26 cellular contexts compared by ENCODE assay signal in genomic region chr18:8380926-8381325, GRCh38.
"Had no signal": no experiment of that assay in that cellular context is flagged by ENCODE, and none has a peak within 500 bp of the region (broad histone marks: within the 10 kb centered on the region; RNA-seq: fewer than 3 reads in every experiment).

No MANE protein-coding gene starts in this region.

- H3K4me1 ChIP-seq: breast epithelium, esophagus muscularis mucosa, parathyroid adenoma, psoas muscle, sigmoid colon, stomach had no signal

- H3K4me3 ChIP-seq: breast epithelium, esophagus muscularis mucosa, psoas muscle, sigmoid colon, smooth muscle cell, stomach, tibial artery had no signal

- H3K9me3 ChIP-seq: breast epithelium, esophagus muscularis mucosa, psoas muscle, sigmoid colon, stomach, tibial artery had no signal

- H3K27me3 ChIP-seq: breast epithelium, esophagus muscularis mucosa, sigmoid colon, stomach, tibial artery had no signal

- H3K36me3 ChIP-seq: breast epithelium had no signal

- H3K27ac ChIP-seq: breast epithelium, esophagus muscularis mucosa, parathyroid adenoma, psoas muscle, sigmoid colon, stomach, VCaP had no signal

- ATAC-seq: left colon; naive thymus-derived CD4-positive, alpha-beta T cell; psoas muscle; stimulated activated naive B cell treated with anti-CD40 and anti-IgM and Interleukin-4, amounts not matched to agents 10 μg/mL and 1 μg/mL and 100 μg/mL, for 72 hours had no signal

- DNase-seq: activated CD4-positive, alpha-beta T cell treated with anti-CD3 and anti-CD28 coated beads for 4 hours; activated CD4-positive, alpha-beta T cell treated with anti-CD3 and anti-CD28 coated beads, Interleukin-2, amount 50 U/mL, for 4 hours; activated effector memory CD4-positive, alpha-beta T cell treated with Interleukin-2 at 50 U/mL for 16 hours; activated naive CD4-positive, alpha-beta T cell treated with Interleukin-2 at 50 U/mL for 16 hours; activated T-cell treated with anti-CD3 and anti-CD28 coated beads for 4 hours; aorta; central memory CD4-positive, alpha-beta T cell; dermis blood vessel endothelial cell; effector CD4-positive, alpha-beta T cell; left colon; midbrain; naive thymus-derived CD4-positive, alpha-beta T cell; nucleus accumbens; psoas muscle; sigmoid colon; stimulated activated CD4-positive, alpha-beta T cell treated with anti-CD3 and anti-CD28 coated beads, Interleukin-1b, Interleukin-23, amount 100 ng/mL, for 48 hours; stimulated activated CD4-positive, alpha-beta T cell treated with anti-CD3 and anti-CD28 coated beads, Interleukin-4, amount 100 ng/mL, for 4 hours; stimulated activated CD8-positive, alpha-beta memory T cell treated with anti-CD3 and anti-CD28 coated beads, Interleukin-4, amount 100 ng/mL, for 48 hours; stimulated activated naive B cell treated with anti-CD40 and anti-IgM and Interleukin-4, amounts not matched to agents 10 μg/mL and 1 μg/mL and 100 μg/mL, for 72 hours; stomach; tibial artery had no signal
